In genomic region chr2:59684771-59685166, GRCh38 we compare ENCODE assay signal across 23 cellular contexts.
"Had no signal": no experiment of that assay in that cellular context is flagged by ENCODE, and none has a peak within 500 bp of the region (broad histone marks: within the 10 kb centered on the region; RNA-seq: fewer than 3 reads in every experiment).

No MANE protein-coding gene starts in this region.

- H3K4me3 ChIP-seq: adrenal gland, coronary artery, Peyer's patch had no signal

- H3K27ac ChIP-seq: adrenal gland, coronary artery, Peyer's patch, RWPE1 had no signal

- FAIRE-seq: bronchial epithelial cell had no signal

- H3K4me1 ChIP-seq: adrenal gland, Peyer's patch had no signal

- H3K27ac Mint-ChIP-seq: activated B cell treated with CpG ODN at 0.5 μM for 24 hours; activated CD4-positive, alpha-beta memory T cell treated with anti-CD3 and anti-CD28 coated beads, Interleukin-2, amount 10 ng/mL, durations not matched to agents 7 days and 5 days; activated naive CD4-positive, alpha-beta T cell treated with anti-CD3 and anti-CD28 coated beads, Interleukin-2, amount 10 ng/mL, durations not matched to agents 7 days and 5 days; activated naive CD8-positive, alpha-beta T cell treated with anti-CD3 and anti-CD28 coated beads, Interleukin-2, amount 10 ng/mL, durations not matched to agents 7 days and 5 days; activated T-helper 17 cell treated with anti-CD3 and anti-CD28 coated beads, Interleukin-2, amount 50 U/mL, for 72 hours; T-helper 1 cell treated with Interleukin-12 subunit alpha and Interleukin-12 subunit beta and Interleukin-4 antibody, amounts not matched to agents 30 μg/mL and 1 μg/mL, for 36 hours had no signal

- H3K9me3 ChIP-seq: adrenal gland, Peyer's patch had no signal

- H3K36me3 Mint-ChIP-seq: activated naive CD4-positive, alpha-beta T cell treated with anti-CD3 and anti-CD28 coated beads, Interleukin-2, amount 10 ng/mL, durations not matched to agents 7 days and 5 days; activated naive CD8-positive, alpha-beta T cell treated with anti-CD3 and anti-CD28 coated beads, Interleukin-2, amount 10 ng/mL, durations not matched to agents 7 days and 5 days had no signal

- DNase-seq: activated B cell treated with CpG ODN at 0.5 μM for 24 hours; activated CD4-positive, alpha-beta memory T cell treated with anti-CD3 and anti-CD28 coated beads, Interleukin-2, amount 10 ng/mL, durations not matched to agents 7 days and 5 days; activated CD4-positive, alpha-beta T cell treated with anti-CD3 and anti-CD28 coated beads, Interleukin-2, amount 50 U/mL, for 1 hour; activated gamma-delta T cell; activated naive CD4-positive, alpha-beta T cell treated with anti-CD3 and anti-CD28 coated beads, Interleukin-2, amount 10 ng/mL, durations not matched to agents 7 days and 5 days; activated naive CD8-positive, alpha-beta T cell treated with anti-CD3 and anti-CD28 coated beads, Interleukin-2, amount 10 ng/mL, durations not matched to agents 7 days and 5 days; activated T-cell treated with anti-CD3 and anti-CD28 coated beads for 4 hours; activated T-cell treated with anti-CD3 and anti-CD28 coated beads, Interleukin-2, amount 50 U/mL, for 48 hours; adrenal gland; anterior cingulate cortex; central memory CD4-positive, alpha-beta T cell; NCI-H1048; NCI-H146; NCI-H187 treated with DMSO at 0.1 percent for 48 hours; NCI-H2081 treated with DMSO at 0.1 percent for 48 hours; NCI-H524; Peyer's patch; SHP77 had no signal

- ATAC-seq: activated T-helper 17 cell treated with anti-CD3 and anti-CD28 coated beads, Interleukin-2, amount 50 U/mL, for 72 hours had no signal

- H3K36me3 ChIP-seq: adrenal gland, Peyer's patch had no signal

- H3K4me3 Mint-ChIP-seq: activated B cell treated with CpG ODN at 0.5 μM for 24 hours; activated CD4-positive, alpha-beta memory T cell treated with anti-CD3 and anti-CD28 coated beads, Interleukin-2, amount 10 ng/mL, durations not matched to agents 7 days and 5 days; activated naive CD4-positive, alpha-beta T cell treated with anti-CD3 and anti-CD28 coated beads, Interleukin-2, amount 10 ng/mL, durations not matched to agents 7 days and 5 days; activated naive CD8-positive, alpha-beta T cell treated with anti-CD3 and anti-CD28 coated beads, Interleukin-2, amount 10 ng/mL, durations not matched to agents 7 days and 5 days; activated T-helper 17 cell treated with anti-CD3 and anti-CD28 coated beads, Interleukin-2, amount 50 U/mL, for 72 hours; T-helper 1 cell treated with Interleukin-12 subunit alpha and Interleukin-12 subunit beta and Interleukin-4 antibody, amounts not matched to agents 30 μg/mL and 1 μg/mL, for 36 hours had no signal

- H3K27me3 Mint-ChIP-seq: activated CD4-positive, alpha-beta memory T cell treated with anti-CD3 and anti-CD28 coated beads, Interleukin-2, amount 10 ng/mL, durations not matched to agents 7 days and 5 days; activated naive CD4-positive, alpha-beta T cell treated with anti-CD3 and anti-CD28 coated beads, Interleukin-2, amount 10 ng/mL, durations not matched to agents 7 days and 5 days; activated naive CD8-positive, alpha-beta T cell treated with anti-CD3 and anti-CD28 coated beads, Interleukin-2, amount 10 ng/mL, durations not matched to agents 7 days and 5 days; activated T-helper 17 cell treated with anti-CD3 and anti-CD28 coated beads, Interleukin-2, amount 50 U/mL, for 72 hours had no signal

- H3K9me3 Mint-ChIP-seq: activated naive CD4-positive, alpha-beta T cell treated with anti-CD3 and anti-CD28 coated beads, Interleukin-2, amount 10 ng/mL, durations not matched to agents 7 days and 5 days had no signal

- H3K4me1 Mint-ChIP-seq: activated B cell treated with CpG ODN at 0.5 μM for 24 hours; activated CD4-positive, alpha-beta memory T cell treated with anti-CD3 and anti-CD28 coated beads, Interleukin-2, amount 10 ng/mL, durations not matched to agents 7 days and 5 days; activated naive CD4-positive, alpha-beta T cell treated with anti-CD3 and anti-CD28 coated beads, Interleukin-2, amount 10 ng/mL, durations not matched to agents 7 days and 5 days; activated naive CD8-positive, alpha-beta T cell treated with anti-CD3 and anti-CD28 coated beads, Interleukin-2, amount 10 ng/mL, durations not matched to agents 7 days and 5 days; activated T-helper 17 cell treated with anti-CD3 and anti-CD28 coated beads, Interleukin-2, amount 50 U/mL, for 72 hours had no signal

- H3K27me3 ChIP-seq: Peyer's patch had no signal
